1 cellular context compared by ENCODE assay signal in genomic region chr10:16652154-16652553, GRCh38.
TF ChIP-seq lines count a peak whose summit lies in the region.

No MANE protein-coding gene starts in this region.

TF ChIP-seq in IMR-90, 13 proteins besides CTCF, POLR2A, EP300 and RAD21:
- TF ChIP-seq BHLHE40 (IDR thresholded peaks at IDR 0.05; ENCODE audit: low read depth, low read length) (no peak), MAFK (IDR thresholded peaks at IDR 0.05; ENCODE audit: low read depth, low read length) (no peak), CEBPB (IDR thresholded peaks at IDR 0.05; ENCODE audit: low read depth, low read length) (peak; percentile 56; the same call in 1 of the 2 replicates)
